Comparison of ENCODE assay signal across 12 cellular contexts in the genomic region with DNA sequence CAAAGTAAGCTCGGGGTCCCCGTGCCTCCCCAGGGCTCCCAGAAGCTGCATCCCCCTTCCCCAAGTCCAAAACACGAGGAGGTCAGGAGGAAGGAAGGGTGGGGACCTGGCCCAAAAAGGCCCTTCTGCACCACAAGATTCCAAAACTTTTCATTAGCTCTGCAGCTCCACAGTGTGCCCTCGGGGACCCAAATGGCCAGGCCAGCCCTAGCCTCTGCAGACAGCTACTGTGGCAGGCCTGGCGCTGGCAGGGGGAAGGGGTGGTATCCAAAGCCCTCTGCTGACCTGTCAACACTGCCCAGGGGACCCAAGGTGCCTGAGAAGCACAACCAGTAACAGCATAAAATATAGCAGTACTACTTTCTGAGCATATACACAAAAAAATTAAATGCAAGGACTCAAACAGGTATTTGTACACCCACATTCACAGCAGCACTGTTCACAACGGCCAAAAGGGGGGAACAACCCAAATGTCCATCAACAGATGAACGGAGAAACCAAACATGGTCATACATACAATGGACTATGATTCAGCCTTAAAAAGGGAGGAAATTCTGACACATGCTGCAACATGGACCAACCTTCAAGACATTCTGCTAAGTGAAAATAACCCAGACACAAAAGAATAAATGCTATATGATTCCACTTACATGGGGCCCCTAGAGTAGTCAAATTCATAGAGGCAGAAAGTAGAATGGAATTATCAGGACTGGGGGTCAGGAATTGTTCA. TPM values are rescaled to one million over a fixed set of nuclear protein-coding genes. Genes with fewer than 3 reads are reported as not detected.
DNase-seq lines count a peak whose midpoint lies in the region; ATAC-seq and TF ChIP-seq lines count a peak whose summit lies in the region.
"Had no signal": no experiment of that assay in that cellular context is flagged by ENCODE, and none has a peak within 500 bp of the region (broad histone marks: within the 10 kb centered on the region; RNA-seq: fewer than 3 reads in every experiment).

No MANE protein-coding gene starts in this region.

- no peaks in the 10 kb centered on the region for H3K9me3 Mint-ChIP-seq in endothelial cell (ENCODE audit: unreplicated experiment)
- no peaks in the 10 kb centered on the region for H3K9me3 Mint-ChIP-seq in neural crest cell

- DNase-seq in heart left ventricle = peak in 2 of 5 donors; percentile 26 to 45
- no peak for DNase-seq in cardiac septum (ENCODE audit: low spot score)
- DNase-seq in endothelial cell (ENCODE audit: low spot score) = no peak
- no peak for DNase-seq in neural crest cell (ENCODE audit: low read depth, low spot score)
- DNase-seq in aorta = peak in 1 of 2 donors; percentile 52
- no peak for DNase-seq in DMS 273 treated with DMSO at 0.1 percent for 48 hours (lab: John Stamatoyannopoulos, UW)
- DNase-seq in HT-29 (ENCODE audit: low spot score) = no peak
- DNase-seq: activated CD8-positive, alpha-beta memory T cell treated with anti-CD3 and anti-CD28 coated beads, Interleukin-2, amount 50 U/mL, for 4 hours had no signal

- peaks cover 9% of the 10 kb centered on the region for H3K27me3 Mint-ChIP-seq in endothelial cell (ENCODE audit: unreplicated experiment)
- no peaks in the 10 kb centered on the region for H3K27me3 Mint-ChIP-seq in neural crest cell (ENCODE audit: low read depth)

- H3K27me3 ChIP-seq in heart left ventricle (no peaks in the 10 kb centered on the region), aorta (ENCODE audit: control insufficient read depth in 1 of 2, insufficient read depth in 2 of 2, low read length in 1 of 2) (no peaks in the 10 kb centered on the region)

- peak overlapping the region; percentile 58 to 98 (median 77) for H3K27ac ChIP-seq in heart left ventricle
- H3K27ac ChIP-seq in aorta (ENCODE audit: low read depth in 1 of 2, low read length in 2 of 2) = peak overlapping the region; percentile 23 to 82
- H3K27ac ChIP-seq: parathyroid adenoma had no signal

- H3K36me3 ChIP-seq in heart left ventricle = no peaks in the 10 kb centered on the region
- H3K36me3 ChIP-seq in aorta (ENCODE audit: control insufficient read depth in 1 of 2, insufficient read depth in 2 of 2, low read length in 1 of 2) = no peaks in the 10 kb centered on the region

- intact Hi-C loops in heart left ventricle (cut with DNase I) (no loop called here), cardiac septum (cut with DNase I) (no loop called here), aorta (cut with DNase I) (no loop called here)

- WGBS in heart left ventricle, 4 donors = 29 to 37% (median 31%) methylated on average over 7 of the region's 7 CpGs
- WGBS in aorta, 2 donors = 3 to 8% methylated on average over 7 of the region's 7 CpGs

- ATAC-seq in heart left ventricle (no peak), aorta (ENCODE audit: low FRiP score) (no peak), GM21619 (IDR thresholded peaks at IDR 0.05; ENCODE audit: unreplicated experiment) (no peak)

- H3K4me3 Mint-ChIP-seq in endothelial cell (ENCODE audit: unreplicated experiment) (peak overlapping the region; percentile 49), neural crest cell (no peak overlapping the region)
- H3K4me3 Mint-ChIP-seq: B cell, IgD-negative memory B cell had no signal

- no peak overlapping the region for H3K4me3 ChIP-seq in heart left ventricle
- H3K4me3 ChIP-seq in aorta (ENCODE audit: low read length in 2 of 2) = no peak overlapping the region

- H3K4me1 Mint-ChIP-seq in endothelial cell (ENCODE audit: unreplicated experiment) (peaks cover 38% of the 10 kb centered on the region), neural crest cell (peaks cover 44% of the 10 kb centered on the region)

- H3K27ac Mint-ChIP-seq in endothelial cell (ENCODE audit: unreplicated experiment) (no peak overlapping the region), neural crest cell (ENCODE audit: unreplicated experiment) (peak overlapping the region; percentile 38)
- H3K27ac Mint-ChIP-seq: B cell, IgD-negative memory B cell had no signal

- H3K4me1 ChIP-seq in heart left ventricle (peaks cover 42 to 100% (median 93%) of the 10 kb centered on the region in 12 donors), aorta (ENCODE audit: control insufficient read depth in 1 of 2, insufficient read depth in 2 of 2, low read length in 2 of 2) (peaks cover 4 to 12% of the 10 kb centered on the region in 2 donors)
- H3K4me1 ChIP-seq: parathyroid adenoma had no signal

- TF ChIP-seq POLR2A in heart left ventricle (IDR thresholded peaks at IDR 0.05) = no peak

- peaks cover 3% of the 10 kb centered on the region for H3K36me3 Mint-ChIP-seq in endothelial cell (ENCODE audit: low read depth, unreplicated experiment)
- H3K36me3 Mint-ChIP-seq in neural crest cell (ENCODE audit: low read depth) = no peaks in the 10 kb centered on the region

- no peaks in the 10 kb centered on the region for H3K9me3 ChIP-seq in heart left ventricle
- no peaks in the 10 kb centered on the region for H3K9me3 ChIP-seq in aorta (ENCODE audit: control insufficient read depth, low read length)

- no peak for TF ChIP-seq CTCF in heart left ventricle (IDR thresholded peaks at IDR 0.05)
- no peak for TF ChIP-seq CTCF in endothelial cell (IDR thresholded peaks at IDR 0.05; ENCODE audit: unreplicated experiment)
- TF ChIP-seq CTCF in neural crest cell (conservative IDR thresholded peaks at IDR 0.05) = no peak

RNA-seq across cellular contexts. Expression of gene ACTN1, which starts 29.7 kb away (rescaled TPM):
- total RNA-seq in heart left ventricle = 100 to 1,000 TPM in 6 of 9 donors, 10 to 100 TPM in 3; 63.6 to 252 (median 110) TPM
- polyA plus RNA-seq in heart left ventricle = 10 to 100 TPM; 48.4 to 88.2 TPM
- 346 TPM for total RNA-seq in cardiac septum
- total RNA-seq in endothelial cell (ENCODE audit: unreplicated experiment) = 130 TPM
- total RNA-seq in neural crest cell = 73.9 and 77.1 TPM in 2 replicates
- 1,000 to 10,000 TPM in 1 of 2 donors, 100 to 1,000 TPM in 1; 883 to 1,590 TPM for total RNA-seq in aorta
- polyA plus RNA-seq in aorta = 100 to 1,000 TPM in 1 of 2 donors, 10 to 100 TPM in 1; 82.0 to 378 TPM
- total RNA-seq in HT-29 (2014; rRNA removed; shearing (Covaris generic)) = 104 and 115 TPM in 2 replicates
